Comparison of ENCODE assay signal across 36 cellular contexts in genomic region chr12:57188090-57188425, GRCh38. TPM values are rescaled to one million over a fixed set of nuclear protein-coding genes. Genes with fewer than 3 reads are reported as not detected.
"Had no signal": no experiment of that assay in that cellular context is flagged by ENCODE, and none has a peak within 500 bp of the region (broad histone marks: within the 10 kb centered on the region; RNA-seq: fewer than 3 reads in every experiment).

No MANE protein-coding gene starts in this region.

- H3K9me3 Mint-ChIP-seq: activated CD8-positive, alpha-beta T cell treated with anti-CD3 and anti-CD28 coated beads for 36 hours; activated naive CD4-positive, alpha-beta T cell treated with anti-CD3 and anti-CD28 coated beads, Interleukin-2, amount 50 U/mL, for 24 hours; activated naive CD8-positive, alpha-beta T cell treated with anti-CD3 and anti-CD28 coated beads, Interleukin-2, amount 10 ng/mL, durations not matched to agents 7 days and 5 days; activated T-cell treated with anti-CD3 and anti-CD28 coated beads, Interleukin-2, amount 50 U/mL, for 24 hours; activated T-helper 2 cell treated with anti-CD3 and anti-CD28 coated beads, Interferon-gamma antibody, Interleukin-2, Interleukin-4, amounts not matched to agents 10 μg/mL and 5 μg/mL and 100 μg/mL, durations not matched to agents 14 hours and 24 hours and 36 hours had no signal

- H3K36me3 Mint-ChIP-seq: activated naive CD4-positive, alpha-beta T cell treated with anti-CD3 and anti-CD28 coated beads, Interleukin-2, amount 50 U/mL, for 24 hours; activated naive CD8-positive, alpha-beta T cell treated with anti-CD3 and anti-CD28 coated beads, Interleukin-2, amount 10 ng/mL, durations not matched to agents 7 days and 5 days had no signal

- H3K27me3 Mint-ChIP-seq: activated CD8-positive, alpha-beta T cell treated with anti-CD3 and anti-CD28 coated beads for 36 hours; activated naive CD4-positive, alpha-beta T cell treated with anti-CD3 and anti-CD28 coated beads, Interleukin-2, amount 50 U/mL, for 24 hours; activated naive CD8-positive, alpha-beta T cell treated with anti-CD3 and anti-CD28 coated beads, Interleukin-2, amount 10 ng/mL, durations not matched to agents 7 days and 5 days; activated T-cell treated with anti-CD3 and anti-CD28 coated beads, Interleukin-2, amount 50 U/mL, for 24 hours had no signal

- H3K27me3 ChIP-seq: body of pancreas, Peyer's patch had no signal

- DNase-seq: activated CD4-positive, alpha-beta T cell treated with anti-CD3 and anti-CD28 coated beads for 1 hour; activated CD4-positive, alpha-beta T cell treated with anti-CD3 and anti-CD28 coated beads for 48 hours; activated CD4-positive, alpha-beta T cell treated with anti-CD3 and anti-CD28 coated beads, Interleukin-2, amount 50 U/mL, for 4 hours; activated CD4-positive, CD25-positive, alpha-beta regulatory T cell; activated CD8-positive, alpha-beta T cell treated with anti-CD3 and anti-CD28 coated beads for 36 hours; activated gamma-delta T cell; activated naive CD4-positive, alpha-beta T cell treated with Interleukin-2 at 50 U/mL for 16 hours; activated naive CD8-positive, alpha-beta T cell treated with anti-CD3 and anti-CD28 coated beads, Interleukin-2, amount 10 ng/mL, durations not matched to agents 7 days and 5 days; activated T-cell treated with anti-CD3 and anti-CD28 coated beads, Interleukin-2, amount 50 U/mL, for 24 hours; body of pancreas; central memory CD4-positive, alpha-beta T cell; Kasumi-1; MM.1S; MV-4-11; NCI-H1092; NCI-H1436 treated with DMSO at 0.1 percent for 48 hours; NCI-H1694 treated with DMSO at 0.1 percent for 48 hours; NCI-H2029; NCI-H345; NCI-H510A; NCI-H526; NCI-H748 treated with DMSO at 0.1 percent for 48 hours; NK-92 treated with Interleukin-12 subunit alpha and Interleukin-12 subunit beta, amount 100 ng/mL, for 24 hours; PC-3; Peyer's patch; Right ventricle myocardium superior; SW 1271; T-helper 1 cell; T1000; WERI-Rb-1 had no signal

- H3K36me3 ChIP-seq: WERI-Rb-1 had no signal

- H3K4me1 ChIP-seq: body of pancreas, Peyer's patch had no signal

- H3K4me3 Mint-ChIP-seq: activated CD8-positive, alpha-beta T cell treated with anti-CD3 and anti-CD28 coated beads for 36 hours; activated naive CD4-positive, alpha-beta T cell treated with anti-CD3 and anti-CD28 coated beads, Interleukin-2, amount 50 U/mL, for 24 hours; activated naive CD8-positive, alpha-beta T cell treated with anti-CD3 and anti-CD28 coated beads, Interleukin-2, amount 10 ng/mL, durations not matched to agents 7 days and 5 days; activated T-cell treated with anti-CD3 and anti-CD28 coated beads, Interleukin-2, amount 50 U/mL, for 24 hours had no signal

- ATAC-seq: activated CD8-positive, alpha-beta T cell treated with anti-CD3 and anti-CD28 coated beads for 36 hours; body of pancreas; PC-3 had no signal

- H3K9me3 ChIP-seq: body of pancreas, Peyer's patch had no signal

- H3K4me1 Mint-ChIP-seq: activated naive CD4-positive, alpha-beta T cell treated with anti-CD3 and anti-CD28 coated beads, Interleukin-2, amount 50 U/mL, for 24 hours had no signal

- H3K27ac Mint-ChIP-seq: activated CD8-positive, alpha-beta T cell treated with anti-CD3 and anti-CD28 coated beads for 36 hours; activated naive CD4-positive, alpha-beta T cell treated with anti-CD3 and anti-CD28 coated beads, Interleukin-2, amount 50 U/mL, for 24 hours; activated naive CD8-positive, alpha-beta T cell treated with anti-CD3 and anti-CD28 coated beads, Interleukin-2, amount 10 ng/mL, durations not matched to agents 7 days and 5 days; activated T-cell treated with anti-CD3 and anti-CD28 coated beads, Interleukin-2, amount 50 U/mL, for 24 hours; activated T-helper 2 cell treated with anti-CD3 and anti-CD28 coated beads, Interferon-gamma antibody, Interleukin-2, Interleukin-4, amounts not matched to agents 10 μg/mL and 5 μg/mL and 100 μg/mL, durations not matched to agents 14 hours and 24 hours and 36 hours had no signal

- H3K4me3 ChIP-seq: body of pancreas, Peyer's patch had no signal

- H3K27ac ChIP-seq: body of pancreas, Peyer's patch, WERI-Rb-1 had no signal

RNA-seq across cellular contexts. Expression of gene NXPH4, which starts 28.5 kb away (rescaled TPM):
- total RNA-seq: Peyer's patch had no signal

RNA-seq across cellular contexts. Expression of gene LRP1-AS, which starts 40.6 kb away (rescaled TPM):
- total RNA-seq: activated CD8-positive, alpha-beta T cell treated with anti-CD3 and anti-CD28 coated beads for 36 hours; activated naive CD8-positive, alpha-beta T cell treated with anti-CD3 and anti-CD28 coated beads, Interleukin-2, amount 10 ng/mL, durations not matched to agents 7 days and 5 days; activated T-helper 2 cell treated with anti-CD3 and anti-CD28 coated beads, Interferon-gamma antibody, Interleukin-2, Interleukin-4, amounts not matched to agents 10 μg/mL and 5 μg/mL and 100 μg/mL, durations not matched to agents 14 hours and 24 hours and 36 hours; astrocyte; body of pancreas; cerebellum; PC-3; Peyer's patch; Right ventricle myocardium superior; T-helper 2 cell treated with Interferon-gamma antibody and Interleukin-4, amounts not matched to agents 100 ng/mL and 5 ng/mL, for 36 hours had no signal
- polyA plus RNA-seq: adipose tissue had no signal
